17 cellular contexts compared by ENCODE assay signal in the genomic region with DNA sequence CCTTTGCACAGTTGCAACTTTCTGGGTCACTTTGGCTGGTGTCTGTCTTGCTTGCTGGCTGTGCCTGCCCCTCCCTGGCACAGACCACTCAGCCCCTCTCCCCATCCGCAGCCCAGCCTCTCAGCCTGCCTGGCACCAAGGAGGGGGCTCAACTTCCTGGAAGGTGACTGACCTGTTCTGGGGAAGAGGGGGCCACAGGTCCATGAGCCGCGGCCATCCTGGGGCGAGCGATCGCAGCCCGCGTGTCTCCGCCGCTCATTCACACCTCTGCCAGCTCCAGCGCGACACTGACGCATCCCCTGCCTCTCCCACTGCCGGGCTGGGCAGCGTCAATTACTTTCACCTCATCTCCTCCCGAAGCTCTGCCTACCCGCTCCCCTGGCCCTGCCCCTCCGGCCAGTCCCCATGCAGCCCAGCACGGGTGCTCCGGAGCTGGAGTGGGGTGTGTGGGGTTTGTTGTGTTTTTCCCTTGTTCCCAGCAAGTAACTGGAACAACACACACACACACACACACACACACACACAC. TPM values are rescaled to one million over a fixed set of nuclear protein-coding genes. Genes with fewer than 3 reads are reported as not detected.
DNase-seq lines count a peak whose midpoint lies in the region; ATAC-seq lines count a peak whose summit lies in the region.
"Had no signal": no experiment of that assay in that cellular context is flagged by ENCODE, and none has a peak within 500 bp of the region (broad histone marks: within the 10 kb centered on the region; RNA-seq: fewer than 3 reads in every experiment).

No MANE protein-coding gene starts in this region.

- no peak for ATAC-seq in HG02840 (IDR thresholded peaks at IDR 0.05; ENCODE audit: low FRiP score, unreplicated experiment)
- ATAC-seq: GM12878 had no signal

- H3K27ac ChIP-seq in caudate nucleus (ENCODE audit: low read depth, low read length) = peak overlapping the region; percentile 98
- H3K27ac ChIP-seq: PC-9 had no signal

- DNase-seq in H7 = peak; percentile 61
- DNase-seq in caudate nucleus (lab: John Stamatoyannopoulos, UW) = peak in 4 of 61 donors; percentile 28 to 65 (median 54)
- peak; percentile 43 for DNase-seq in left kidney (ENCODE audit: low read depth, low spot score)
- DNase-seq in pons (ENCODE audit: low spot score) = peak; percentile 37
- DNase-seq in dermis blood vessel endothelial cell = no peak
- no peak for DNase-seq in foreskin melanocyte
- DNase-seq: AML-193; Calu3; CD4-positive, alpha-beta T cell; MG63; NCI-H1092 treated with DMSO at 0.1 percent for 48 hours; NCI-H1694; NCI-H446 treated with DMSO at 0.1 percent for 48 hours; NCI-H774; PC-9 had no signal

- peaks cover 1% of the 10 kb centered on the region for H3K36me3 ChIP-seq in H7 (replicated peaks; ENCODE audit: control insufficient read depth, insufficient read depth, low read length)
- H3K36me3 ChIP-seq: MG63 had no signal

- H3K27me3 ChIP-seq in H7 (ENCODE audit: control insufficient read depth, insufficient read depth, low read length) = no peaks in the 10 kb centered on the region
- H3K27me3 ChIP-seq: MG63 had no signal

- no peak overlapping the region for H3K4me3 ChIP-seq in H7 (ENCODE audit: insufficient read depth, low read depth, low read length)
- H3K4me3 ChIP-seq: GM12878, MG63, PC-9 had no signal

RNA-seq across cellular contexts. Expression of gene SLC6A9, which starts 14.3 kb away (rescaled TPM):
- total RNA-seq in H7 (2014; rRNA removed; shearing (Covaris generic)) = 6.4 and 8.2 TPM in 2 replicates
- 0.23 TPM in 1 of 2 replicates, not detected in the other for total RNA-seq in dermis blood vessel endothelial cell

RNA-seq across cellular contexts. Expression of gene CCDC24, which starts 25.5 kb away (rescaled TPM):
- total RNA-seq in H7 (2014; rRNA removed; shearing (Covaris generic)) = 10.5 and 19.8 TPM in 2 replicates
- 1.7 and 2.2 TPM in 2 replicates for total RNA-seq in dermis blood vessel endothelial cell

RNA-seq across cellular contexts. Expression of gene B4GALT2, which starts 37.9 kb away (rescaled TPM):
- 207 and 217 TPM in 2 replicates for total RNA-seq in H7 (2014; rRNA removed; shearing (Covaris generic))
- total RNA-seq in dermis blood vessel endothelial cell = 50.2 and 64.4 TPM in 2 replicates

RNA-seq across cellular contexts. Expression of gene ATP6V0B, which starts 42.2 kb away (rescaled TPM):
- 196 and 237 TPM in 2 replicates for total RNA-seq in H7 (2014; rRNA removed; shearing (Covaris generic))
- total RNA-seq in dermis blood vessel endothelial cell = 64.6 and 99.2 TPM in 2 replicates

RNA-seq across cellular contexts. Expression of gene DPH2, which starts 47.1 kb away (rescaled TPM):
- 75.4 and 83.4 TPM in 2 replicates for total RNA-seq in H7 (2014; rRNA removed; shearing (Covaris generic))
- total RNA-seq in dermis blood vessel endothelial cell = 24.2 and 24.3 TPM in 2 replicates

Comparison
In these comparisons a context has a peak if more than half of its experiments do, and no peak if none do; other contexts are left out.
1. DNase-seq: peak in H7 (single experiment), left kidney (single experiment) and pons (single experiment); none in dermis blood vessel endothelial cell (single experiment) and foreskin melanocyte (single experiment).